In genomic region chr15:83654379-83655236, GRCh38 we compare ENCODE assay signal across 9 cellular contexts. TPM values are rescaled to one million over a fixed set of nuclear protein-coding genes. Genes with fewer than 3 reads are reported as not detected.
DNase-seq lines count a peak whose midpoint lies in the region; ATAC-seq and TF ChIP-seq lines count a peak whose summit lies in the region.
"Had no signal": no experiment of that assay in that cellular context is flagged by ENCODE, and none has a peak within 500 bp of the region (broad histone marks: within the 10 kb centered on the region; RNA-seq: fewer than 3 reads in every experiment).

No MANE protein-coding gene starts in this region.

- H3K27me3 Mint-ChIP-seq in nephron (ENCODE audit: low read depth) (peaks cover 89% of the 10 kb centered on the region), Caco-2 (ENCODE audit: insufficient read depth, unreplicated experiment) (peaks cover 6% of the 10 kb centered on the region)

- no peak for TF ChIP-seq EP300 in upper lobe of left lung (IDR thresholded peaks at IDR 0.05)

- H3K4me1 Mint-ChIP-seq in nephron (peaks cover 5% of the 10 kb centered on the region), Caco-2 (ENCODE audit: low read depth, unreplicated experiment) (peaks cover 12% of the 10 kb centered on the region)

- intact Hi-C loops in Right ventricle myocardium superior (cut with DNase I) = loop anchor here (10.0 kb wide), 1 partner anchor 90 kb away; no protein-coding TSS in a partner anchor
- intact Hi-C loops in Caco-2 (cut with micrococcal nuclease; ENCODE audit: unreplicated experiment) = no loop called here

- TF ChIP-seq CTCF in nephron (IDR thresholded peaks at IDR 0.05; ENCODE audit: unreplicated experiment in 3 of 3) (no peak), upper lobe of left lung (IDR thresholded peaks at IDR 0.05) (no peak), Caco-2 (IDR thresholded peaks at IDR 0.05; ENCODE audit: insufficient read depth in 1 of 2, low read depth in 1 of 2, low read length in 1 of 2, severe bottlenecking in 1 of 2, unreplicated experiment in 1 of 2) (no peak)

- peaks cover 0 to 14% (median 0%) of the 10 kb centered on the region in 4 donors for H3K27me3 ChIP-seq in upper lobe of left lung
- H3K27me3 ChIP-seq in Caco-2 (replicated peaks; ENCODE audit: control insufficient read depth, insufficient read depth, low read length) = no peaks in the 10 kb centered on the region

- H3K9me3 Mint-ChIP-seq in nephron (peaks cover 6% of the 10 kb centered on the region), Caco-2 (ENCODE audit: unreplicated experiment) (no peaks in the 10 kb centered on the region)

- H3K36me3 Mint-ChIP-seq in nephron (ENCODE audit: low read depth) (peaks cover 3% of the 10 kb centered on the region), Caco-2 (ENCODE audit: insufficient read depth, unreplicated experiment) (no peaks in the 10 kb centered on the region)

- DNase-seq in DMS 273 (lab: John Stamatoyannopoulos, UW; ENCODE audit: unreplicated experiment) = peak; percentile 49
- no peak for DNase-seq in DMS 273 treated with DMSO at 0.1 percent for 48 hours (lab: John Stamatoyannopoulos, UW)
- peak; percentile 80 for DNase-seq in Right ventricle myocardium superior
- peak in 1 of 2 donors; percentile 81 for DNase-seq in upper lobe of left lung
- DNase-seq in Caco-2 = no peak
- no peak for DNase-seq in NCI-H146 treated with DMSO at 0.1 percent for 48 hours (lab: John Stamatoyannopoulos, UW; ENCODE audit: unreplicated experiment)
- DNase-seq: effector memory CD4-positive, alpha-beta T cell had no signal

- H3K36me3 ChIP-seq in upper lobe of left lung (no peaks in the 10 kb centered on the region), Caco-2 (ENCODE audit: control insufficient read depth, insufficient read depth, low read length) (no peaks in the 10 kb centered on the region)

- CTCF ChIA-PET in Caco-2 (lab: Charles Lee) = no interaction called here

- no TSS peak for BruUV-seq in Caco-2 (replicated peaks; lab: Mats Ljungman, UMichigan)

- no peak for TF ChIP-seq POLR2A in upper lobe of left lung (IDR thresholded peaks at IDR 0.05)

- peak overlapping the region; percentile 27 to 57 (median 46) for H3K4me3 ChIP-seq in upper lobe of left lung
- no peak overlapping the region for H3K4me3 ChIP-seq in Caco-2 (ENCODE audit: low read depth, low read length)

- H3K9me3 ChIP-seq in upper lobe of left lung (no peaks in the 10 kb centered on the region), Caco-2 (no peaks in the 10 kb centered on the region)

- ATAC-seq in Right ventricle myocardium superior (ENCODE audit: poor library complexity) (peak; percentile 43), upper lobe of left lung (ENCODE audit: low FRiP score in 2 of 2) (peak in 1 of 2 donors; percentile 56), HG02885 (IDR thresholded peaks at IDR 0.05; ENCODE audit: poor library complexity, unreplicated experiment) (no peak)

- WGBS in upper lobe of left lung, 2 donors = 12% methylated on average over 54 of the region's 67 CpGs; no CpG with 5 or more reads in 1 of the 2 donors

- H3K4me1 ChIP-seq in upper lobe of left lung = peaks cover 0 to 18% (median 8%) of the 10 kb centered on the region in 4 donors
- peaks cover 8% of the 10 kb centered on the region for H3K4me1 ChIP-seq in Caco-2

- H3K27ac Mint-ChIP-seq in nephron (no peak overlapping the region), Caco-2 (ENCODE audit: unreplicated experiment) (no peak overlapping the region)

- POLR2A ChIA-PET in Caco-2 (lab: Charles Lee) = no interaction called here

- H3K27ac ChIP-seq in upper lobe of left lung = peak overlapping the region; percentile 38 to 66 (median 58)

- H3K4me3 Mint-ChIP-seq in nephron = peak overlapping the region; percentile 68 to 74 (median 71)
- H3K4me3 Mint-ChIP-seq in Caco-2 (ENCODE audit: unreplicated experiment) = no peak overlapping the region

RNA-seq across cellular contexts. Expression of gene ADAMTSL3, which starts 0.7 kb away (rescaled TPM):
- 10.5 TPM for total RNA-seq in Right ventricle myocardium superior
- total RNA-seq in upper lobe of left lung = 10 to 100 TPM in 4 of 6 donors, 1 to 10 TPM in 2; 8.8 to 22.2 (median 11.7) TPM
- total RNA-seq in Caco-2 (2022) = 0.07 TPM in 1 of 2 replicates, not detected in the other

Comparison
In these comparisons a context has a peak if more than half of its experiments do, and no peak if none do; other contexts are left out.
1. DNase-seq: peak in DMS 273 (single experiment) and Right ventricle myocardium superior (single experiment); none in DMS 273 treated with DMSO at 0.1 percent for 48 hours (single experiment), Caco-2 (0 of 2) and NCI-H146 treated with DMSO at 0.1 percent for 48 hours (single experiment).